In genomic region chr10:46284286-46285229, GRCh38 we compare ENCODE assay signal across 8 cellular contexts. TPM values are rescaled to one million over a fixed set of nuclear protein-coding genes. Genes with fewer than 3 reads are reported as not detected.
DNase-seq lines count a peak whose midpoint lies in the region; ATAC-seq lines count a peak whose summit lies in the region.

No MANE protein-coding gene starts in this region.

- peak overlapping the region; percentile 42 for H3K4me3 ChIP-seq in ectodermal cell (ENCODE audit: insufficient read depth, low read depth, low read length)

- 1% methylated on average over 82 of the region's 82 CpGs for WGBS in ectodermal cell, 2 experiments

- peak; percentile 94 for DNase-seq in AG08396 (ENCODE audit: low spot score)
- peak; percentile 55 to 87 for DNase-seq in NCI-H526 (lab: John Stamatoyannopoulos, UW)
- peak; percentile 88 to 90 for DNase-seq in activated CD4-positive, alpha-beta T cell treated with anti-CD3 and anti-CD28 coated beads, Interleukin-2, amount 50 U/mL, for 48 hours
- peak; percentile 34 to 56 for DNase-seq in lung microvascular endothelial cell (ENCODE audit: low read depth in 2 of 2)
- DNase-seq in stimulated activated CD4-positive, alpha-beta T cell treated with anti-CD3 and anti-CD28 coated beads, TNF-alpha, amount 100 ng/mL, for 48 hours (ENCODE audit: low read depth in 3 of 3) = peak; percentile 48 to 78 (median 76)

- H3K36me3 ChIP-seq in ectodermal cell (ENCODE audit: control insufficient read depth, insufficient read depth, low read length) = no peaks in the 10 kb centered on the region

- peaks cover 64% of the 10 kb centered on the region for H3K27me3 ChIP-seq in ectodermal cell (ENCODE audit: control insufficient read depth, insufficient read depth, low read length, poor library complexity, severe bottlenecking)

- no peak overlapping the region for H3K27ac ChIP-seq in ectodermal cell (ENCODE audit: insufficient read depth, low read depth, low read length, poor library complexity, severe bottlenecking)

- no peaks in the 10 kb centered on the region for H3K9me3 ChIP-seq in ectodermal cell (ENCODE audit: control insufficient read depth, low read length)

- no peaks in the 10 kb centered on the region for H3K4me1 ChIP-seq in ectodermal cell (ENCODE audit: control insufficient read depth, insufficient read depth, low read length)

- peak; percentile 96 for ATAC-seq in GM18909 (IDR thresholded peaks at IDR 0.05; ENCODE audit: poor library complexity, unreplicated experiment)
- ATAC-seq in HG03159 (IDR thresholded peaks at IDR 0.05; ENCODE audit: unreplicated experiment) = peak; percentile 90

RNA-seq across cellular contexts. Expression of gene ANTXRL, which starts 2.2 kb away (rescaled TPM):
- not detected for polyA plus RNA-seq in ectodermal cell (2013, experiment 1 of 4)
- polyA plus RNA-seq in ectodermal cell (2013, experiment 2 of 4) = not detected
- polyA plus RNA-seq in ectodermal cell (2013, experiment 3 of 4) = not detected
- polyA plus RNA-seq in ectodermal cell (2013, experiment 4 of 4) = not detected
- total RNA-seq in lung microvascular endothelial cell = not detected in 2 replicates
